1 cellular context compared by ENCODE assay signal in the genomic region with DNA sequence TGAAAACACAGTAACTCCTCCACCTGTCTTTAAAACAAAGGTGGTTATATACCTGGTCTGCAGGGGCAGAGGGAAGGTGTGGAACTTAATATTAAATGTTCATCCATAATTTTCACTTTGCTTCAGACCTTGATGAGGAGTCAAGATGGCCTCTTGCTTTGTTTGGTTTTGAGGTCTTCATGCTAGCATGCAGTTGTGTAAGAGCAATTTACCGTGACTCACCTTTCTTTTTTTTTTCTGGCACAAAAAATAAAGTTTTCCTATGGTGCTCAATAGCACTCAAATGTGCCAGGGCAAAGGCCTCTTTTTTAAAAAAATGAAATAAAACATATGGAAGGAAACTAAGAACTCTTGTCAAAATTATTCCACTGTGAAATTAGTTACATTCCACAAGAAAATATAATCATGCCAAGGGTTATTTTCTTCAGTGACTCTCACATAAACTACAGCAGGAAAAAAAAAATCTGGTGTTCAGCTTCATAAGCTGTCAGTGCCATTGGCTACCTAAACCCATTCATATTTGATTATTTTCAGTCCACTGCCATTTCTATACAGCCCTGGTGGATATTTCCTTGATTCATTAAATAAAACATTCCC.
A peak's percentile ranks its signal among the peaks of the same experiment; 100 is the strongest.
TF ChIP-seq lines count a peak whose summit lies in the region.

No MANE protein-coding gene starts in this region.

TF ChIP-seq in HepG2, 621 proteins besides CTCF, POLR2A, EP300 and RAD21 (continued from another document):
- TF ChIP-seq ZBTB46 (CRISPR knock-in tag; IDR thresholded peaks at IDR 0.05; ENCODE audit: borderline replicate concordance) (no peak), ZNF83 (CRISPR knock-in tag; IDR thresholded peaks at IDR 0.05; ENCODE audit: borderline replicate concordance) (no peak), ELK4 (CRISPR knock-in tag; IDR thresholded peaks at IDR 0.05; ENCODE audit: borderline replicate concordance) (no peak), RCOR2 (CRISPR knock-in tag; IDR thresholded peaks at IDR 0.05) (no peak), ZFP36L1 (CRISPR knock-in tag; IDR thresholded peaks at IDR 0.05) (no peak), ZBTB40 (IDR thresholded peaks at IDR 0.05) (peak; percentile 57), ZBTB40 (CRISPR knock-in tag; IDR thresholded peaks at IDR 0.05) (no peak), ZNF362 (CRISPR knock-in tag; IDR thresholded peaks at IDR 0.05; ENCODE audit: borderline replicate concordance) (peak; percentile 43; the same call in 1 of the 2 replicates), MTF1 (CRISPR knock-in tag; IDR thresholded peaks at IDR 0.05) (no peak), CEBPG (CRISPR knock-in tag; IDR thresholded peaks at IDR 0.05) (0 out of 2 replicates have a peak, but pooled peaks have one; percentile 32), ZNF224 (CRISPR knock-in tag; IDR thresholded peaks at IDR 0.05) (no peak), PRMT3 (CRISPR knock-in tag; IDR thresholded peaks at IDR 0.05; ENCODE audit: borderline replicate concordance, low read depth) (no peak), PRDM4 (CRISPR knock-in tag; IDR thresholded peaks at IDR 0.05; ENCODE audit: borderline replicate concordance) (no peak), CEBPB (IDR thresholded peaks at IDR 0.05; ENCODE audit: borderline replicate concordance, low read depth, low read length) (peak; percentile 39; the same call in 1 of the 2 replicates), ZNF292 (CRISPR knock-in tag; IDR thresholded peaks at IDR 0.05; ENCODE audit: borderline replicate concordance, low read depth) (no peak), YY1 (IDR thresholded peaks at IDR 0.05; ENCODE audit: insufficient read depth, insufficient replicate concordance, low read depth, low read length) (peak; percentile 48)
- TF ChIP-seq, protein P1, sequence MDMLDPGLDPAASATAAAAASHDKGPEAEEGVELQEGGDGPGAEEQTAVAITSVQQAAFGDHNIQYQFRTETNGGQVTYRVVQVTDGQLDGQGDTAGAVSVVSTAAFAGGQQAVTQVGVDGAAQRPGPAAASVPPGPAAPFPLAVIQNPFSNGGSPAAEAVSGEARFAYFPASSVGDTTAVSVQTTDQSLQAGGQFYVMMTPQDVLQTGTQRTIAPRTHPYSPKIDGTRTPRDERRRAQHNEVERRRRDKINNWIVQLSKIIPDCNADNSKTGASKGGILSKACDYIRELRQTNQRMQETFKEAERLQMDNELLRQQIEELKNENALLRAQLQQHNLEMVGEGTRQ (IDR thresholded peaks at IDR 0.05; ENCODE audit: low read depth, low read length), result no peak
- TF ChIP-seq, protein P1 (CRISPR knock-in tag; IDR thresholded peaks at IDR 0.05; ENCODE audit: borderline replicate concordance), result no peak
